In the genomic region with DNA sequence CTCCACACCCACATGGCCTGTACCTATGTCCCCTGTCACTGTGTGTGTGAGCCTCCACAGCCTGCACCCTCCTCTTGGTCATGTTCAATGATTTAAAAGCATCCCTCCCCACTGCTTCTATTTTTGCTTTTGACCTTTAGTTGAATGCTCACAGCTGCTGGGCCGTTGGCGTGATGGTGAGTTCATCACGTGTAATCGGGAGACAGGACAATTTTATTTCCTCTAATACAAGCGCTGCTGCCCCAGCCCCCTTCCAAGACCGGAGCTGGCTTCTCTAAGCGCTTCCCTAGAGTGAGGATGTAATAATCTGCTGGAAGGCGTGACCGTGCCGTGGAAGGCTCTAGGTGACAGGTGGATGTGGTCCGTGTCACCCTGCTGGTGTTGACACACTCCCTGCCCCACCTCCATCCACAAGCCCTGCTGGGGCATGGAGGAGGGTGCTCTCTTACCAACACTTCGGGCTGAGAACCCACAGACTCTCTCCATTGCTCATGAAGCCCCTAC, we compare ENCODE assay signal across 14 cellular contexts. TPM values are rescaled to one million over a fixed set of nuclear protein-coding genes. Genes with fewer than 3 reads are reported as not detected.
DNase-seq lines count a peak whose midpoint lies in the region; ATAC-seq, FAIRE-seq and TF ChIP-seq lines count a peak whose summit lies in the region.
"Had no signal": no experiment of that assay in that cellular context is flagged by ENCODE, and none has a peak within 500 bp of the region (broad histone marks: within the 10 kb centered on the region; RNA-seq: fewer than 3 reads in every experiment).

No MANE protein-coding gene starts in this region.

- H3K27me3 ChIP-seq in SJCRH30 (no peaks in the 10 kb centered on the region), gastroesophageal sphincter (no peaks in the 10 kb centered on the region), neural cell (ENCODE audit: insufficient read depth, low read depth, low read length) (no peaks in the 10 kb centered on the region)

- H2AFZ ChIP-seq in neural cell (ENCODE audit: low read depth, low read length): no peak overlapping the region

- ATAC-seq in gastroesophageal sphincter: peak; percentile 12
- ATAC-seq: K562; stimulated activated naive CD8-positive, alpha-beta T cell treated with anti-CD3 and anti-CD28 coated beads, Interleukin-15, Interleukin-2, amounts not matched to agents 100 U/mL and 50 U/mL, for 24 hours had no signal

- H3K27ac ChIP-seq in SJCRH30: peak overlapping the region; percentile 78; the same call in 1 of the 2 replicates
- peak overlapping the region; percentile 1 to 88 (median 86) for H3K27ac ChIP-seq in gastroesophageal sphincter
- peak overlapping the region; percentile 28 for H3K27ac ChIP-seq in neural cell (ENCODE audit: low read length)
- H3K27ac ChIP-seq in urinary bladder (ENCODE audit: low read depth): peak overlapping the region; percentile 64

- H3F3A ChIP-seq in neural cell (ENCODE audit: insufficient read depth, low read length, poor library complexity, severe bottlenecking): no peaks in the 10 kb centered on the region

- no peak for TF ChIP-seq POLR2A in gastroesophageal sphincter (IDR thresholded peaks at IDR 0.05)

- H3K79me2 ChIP-seq in neural cell (replicated peaks; ENCODE audit: insufficient read depth, low read length): no peaks in the 10 kb centered on the region

- TF ChIP-seq EP300 in gastroesophageal sphincter (IDR thresholded peaks at IDR 0.05) (no peak), neural cell (conservative IDR thresholded peaks at IDR 0.05; ENCODE audit: poor library complexity, severe bottlenecking) (peak; percentile 35)

- TF ChIP-seq CTCF in gastroesophageal sphincter (IDR thresholded peaks at IDR 0.05) (no peak), neural cell (IDR thresholded peaks at IDR 0.05; ENCODE audit: poor library complexity, severe bottlenecking) (no peak)

- H3K4me1 ChIP-seq in SJCRH30: peaks cover 52% of the 10 kb centered on the region
- peaks cover 16 to 89% (median 59%) of the 10 kb centered on the region in 3 donors for H3K4me1 ChIP-seq in gastroesophageal sphincter
- H3K4me1 ChIP-seq in urinary bladder (ENCODE audit: insufficient read depth): no peaks in the 10 kb centered on the region

- H3K4me3 ChIP-seq in SJCRH30: no peak overlapping the region
- H3K4me3 ChIP-seq in gastroesophageal sphincter: no peak overlapping the region
- no peak overlapping the region for H3K4me3 ChIP-seq in neural cell (ENCODE audit: low read length)
- no peak overlapping the region for H3K4me3 ChIP-seq in urinary bladder (ENCODE audit: low read depth, low read length)
- H3K4me3 ChIP-seq: K562 had no signal

- no peaks in the 10 kb centered on the region for H3K9me2 ChIP-seq in neural cell (ENCODE audit: insufficient read depth, low read length)

- no peak for DNase-seq in SJCRH30
- DNase-seq in GM19239 (ENCODE audit: insufficient read length, low spot score): no peak
- DNase-seq in effector CD4-positive, alpha-beta T cell: no peak
- DNase-seq in putamen (ENCODE audit: low spot score): no peak
- DNase-seq: activated CD8-positive, alpha-beta memory T cell treated with anti-CD3 and anti-CD28 coated beads for 24 hours; HCEC 1CT; naive B cell; NCI-H2029 treated with DMSO at 0.1 percent for 48 hours; stimulated activated naive CD8-positive, alpha-beta T cell treated with anti-CD3 and anti-CD28 coated beads, Interleukin-15, Interleukin-2, amounts not matched to agents 100 U/mL and 50 U/mL, for 24 hours; T1000 had no signal

- TF ChIP-seq RAD21 in neural cell (conservative IDR thresholded peaks at IDR 0.05): no peak

- H3K9me3 ChIP-seq in SJCRH30 (replicated peaks) (no peaks in the 10 kb centered on the region), gastroesophageal sphincter (no peaks in the 10 kb centered on the region), neural cell (ENCODE audit: low read length) (no peaks in the 10 kb centered on the region)

- H3K36me3 ChIP-seq in SJCRH30: no peaks in the 10 kb centered on the region
- no peaks in the 10 kb centered on the region for H3K36me3 ChIP-seq in gastroesophageal sphincter
- no peaks in the 10 kb centered on the region for H3K36me3 ChIP-seq in neural cell (ENCODE audit: insufficient read depth, low read length)
- H3K36me3 ChIP-seq in urinary bladder (ENCODE audit: insufficient read depth): no peaks in the 10 kb centered on the region

- no peak for FAIRE-seq in GM19239 (lab: Jason Lieb, UNC)
- FAIRE-seq: K562 had no signal

- H4K20me1 ChIP-seq in neural cell (ENCODE audit: insufficient read depth): no peaks in the 10 kb centered on the region

- H3K4me2 ChIP-seq in neural cell (ENCODE audit: low read length): peak overlapping the region; percentile 21

- 11 to 30% methylated on average over 6 of the region's 12 CpGs for WGBS in gastroesophageal sphincter (ENCODE audit: low coverage in 1 of 2), 2 donors
- 21% methylated on average over 12 of the region's 12 CpGs for WGBS in urinary bladder

- no peak overlapping the region for H3K9ac ChIP-seq in neural cell (ENCODE audit: low read length)

TF ChIP-seq in neural cell, 6 proteins besides CTCF, POLR2A, EP300 and RAD21:
- peak; percentile 35 for TF ChIP-seq MXI1 (conservative IDR thresholded peaks at IDR 0.05; ENCODE audit: poor library complexity, severe bottlenecking)
- TF ChIP-seq SMC3 (conservative IDR thresholded peaks at IDR 0.05; ENCODE audit: poor library complexity): no peak
- TF ChIP-seq TAF1 (IDR thresholded peaks at IDR 0.05; ENCODE audit: low read depth): no peak
- TF ChIP-seq POLR2AphosphoS5 (IDR thresholded peaks at IDR 0.05): peak; percentile 48
- TF ChIP-seq, protein P1, sequence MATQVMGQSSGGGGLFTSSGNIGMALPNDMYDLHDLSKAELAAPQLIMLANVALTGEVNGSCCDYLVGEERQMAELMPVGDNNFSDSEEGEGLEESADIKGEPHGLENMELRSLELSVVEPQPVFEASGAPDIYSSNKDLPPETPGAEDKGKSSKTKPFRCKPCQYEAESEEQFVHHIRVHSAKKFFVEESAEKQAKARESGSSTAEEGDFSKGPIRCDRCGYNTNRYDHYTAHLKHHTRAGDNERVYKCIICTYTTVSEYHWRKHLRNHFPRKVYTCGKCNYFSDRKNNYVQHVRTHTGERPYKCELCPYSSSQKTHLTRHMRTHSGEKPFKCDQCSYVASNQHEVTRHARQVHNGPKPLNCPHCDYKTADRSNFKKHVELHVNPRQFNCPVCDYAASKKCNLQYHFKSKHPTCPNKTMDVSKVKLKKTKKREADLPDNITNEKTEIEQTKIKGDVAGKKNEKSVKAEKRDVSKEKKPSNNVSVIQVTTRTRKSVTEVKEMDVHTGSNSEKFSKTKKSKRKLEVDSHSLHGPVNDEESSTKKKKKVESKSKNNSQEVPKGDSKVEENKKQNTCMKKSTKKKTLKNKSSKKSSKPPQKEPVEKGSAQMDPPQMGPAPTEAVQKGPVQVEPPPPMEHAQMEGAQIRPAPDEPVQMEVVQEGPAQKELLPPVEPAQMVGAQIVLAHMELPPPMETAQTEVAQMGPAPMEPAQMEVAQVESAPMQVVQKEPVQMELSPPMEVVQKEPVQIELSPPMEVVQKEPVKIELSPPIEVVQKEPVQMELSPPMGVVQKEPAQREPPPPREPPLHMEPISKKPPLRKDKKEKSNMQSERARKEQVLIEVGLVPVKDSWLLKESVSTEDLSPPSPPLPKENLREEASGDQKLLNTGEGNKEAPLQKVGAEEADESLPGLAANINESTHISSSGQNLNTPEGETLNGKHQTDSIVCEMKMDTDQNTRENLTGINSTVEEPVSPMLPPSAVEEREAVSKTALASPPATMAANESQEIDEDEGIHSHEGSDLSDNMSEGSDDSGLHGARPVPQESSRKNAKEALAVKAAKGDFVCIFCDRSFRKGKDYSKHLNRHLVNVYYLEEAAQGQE (IDR thresholded peaks at IDR 0.05; ENCODE audit: borderline replicate concordance): no peak
- TF ChIP-seq EZH2 (IDR thresholded peaks at IDR 0.05; ENCODE audit: borderline replicate concordance, insufficient read depth, low read length, poor library complexity, severe bottlenecking): no peak

RNA-seq across cellular contexts. Expression of gene CCDC85C, which starts 25.4 kb away (rescaled TPM):
- total RNA-seq in SJCRH30 (2014; rRNA removed; shearing (Covaris generic)): 12.2 and 12.9 TPM in 2 replicates
- total RNA-seq in gastroesophageal sphincter (10 to 100 TPM; 14.0 to 58.2 (median 25.0) TPM), urinary bladder (5.8 TPM)
- polyA plus RNA-seq in neural cell (24.8 and 25.5 TPM in 2 replicates), urinary bladder (36.0 TPM)
- polyA minus RNA-seq in neural cell: 34.8 and 37.5 TPM in 2 replicates

Comparison
In these comparisons a context has a peak if more than half of its experiments do, and no peak if none do; other contexts are left out.
1. H3K27ac ChIP-seq: peak in every context shown above with its lines; median percentile 86 in gastroesophageal sphincter; 78 in SJCRH30; 64 in urinary bladder; 28 in neural cell.